ENCODE assay signal across 12 cellular contexts in genomic region chr6:156729248-156729647, GRCh38. TPM values are rescaled to one million over a fixed set of nuclear protein-coding genes. Genes with fewer than 3 reads are reported as not detected.
A peak's percentile ranks its signal among the peaks of the same experiment; 100 is the strongest.
DNase-seq lines count a peak whose midpoint lies in the region; ATAC-seq and TF ChIP-seq lines count a peak whose summit lies in the region.
"Had no signal": no experiment of that assay in that cellular context is flagged by ENCODE, and none has a peak within 500 bp of the region (broad histone marks: within the 10 kb centered on the region; RNA-seq: fewer than 3 reads in every experiment).

No MANE protein-coding gene starts in this region.

- 94 to 96% methylated on average over 2 of the region's 2 CpGs for WGBS in thyroid gland, 2 donors

- H3K4me1 ChIP-seq in thyroid gland = no peaks in the 10 kb centered on the region

- TF ChIP-seq POLR2A in thyroid gland (IDR thresholded peaks at IDR 0.05) = no peak

- H3K27ac ChIP-seq in thyroid gland = no peak overlapping the region

- DNase-seq in RKO (ENCODE audit: low spot score) (peak; percentile 21), iris pigment epithelial cell (ENCODE audit: low read depth) (peak; percentile 90), hypothalamus (lab: John Stamatoyannopoulos, UW) (no peak), thyroid gland (no peak)
- DNase-seq: activated CD4-positive, CD25-positive, alpha-beta regulatory T cell treated with anti-CD3 and anti-CD28 coated beads, Interleukin-2, amount 50 U/mL, for 72 hours; amniotic stem cell; Karpas-422; nephron progenitor cell had no signal

- no peaks in the 10 kb centered on the region for H3K27me3 ChIP-seq in thyroid gland

- H3K4me3 ChIP-seq in thyroid gland (replicated peaks in 1 of 3) = no peak overlapping the region

- ATAC-seq in GM18517 (IDR thresholded peaks at IDR 0.05; ENCODE audit: unreplicated experiment) (peak; percentile 58), HG02981 (IDR thresholded peaks at IDR 0.05; ENCODE audit: unreplicated experiment) (peak; percentile 83), HG02623 (IDR thresholded peaks at IDR 0.05; ENCODE audit: unreplicated experiment) (no peak), GM21515 (IDR thresholded peaks at IDR 0.05; ENCODE audit: unreplicated experiment) (no peak)

- TF ChIP-seq CTCF in thyroid gland (IDR thresholded peaks at IDR 0.05) = no peak

- intact Hi-C loops in thyroid gland (cut with DNase I) = no loop called here

- no peaks in the 10 kb centered on the region for H3K9me3 ChIP-seq in thyroid gland

- H3K36me3 ChIP-seq in thyroid gland = no peaks in the 10 kb centered on the region

RNA-seq across cellular contexts. Expression of gene ARID1B, which starts 47.9 kb away (rescaled TPM):
- 100 to 1,000 TPM; 157 to 315 (median 206) TPM for total RNA-seq in thyroid gland

Comparison
In these comparisons a context has a peak if more than half of its experiments do, and no peak if none do; other contexts are left out.
1. ATAC-seq: peak in GM18517 (single experiment) and HG02981 (single experiment); none in HG02623 (single experiment) and GM21515 (single experiment).
2. DNase-seq: peak in RKO (single experiment) and iris pigment epithelial cell (single experiment); none in hypothalamus (0 of 51) and thyroid gland (0 of 2).